Comparison of ENCODE assay signal across 1 cellular context in genomic region chr21:44428281-44428942, GRCh38.
TF ChIP-seq lines count a peak whose summit lies in the region.

No MANE protein-coding gene starts in this region.

TF ChIP-seq in GM23338, 12 proteins besides CTCF, POLR2A, EP300 and RAD21 (continued from another document):
- TF ChIP-seq, protein P1, sequence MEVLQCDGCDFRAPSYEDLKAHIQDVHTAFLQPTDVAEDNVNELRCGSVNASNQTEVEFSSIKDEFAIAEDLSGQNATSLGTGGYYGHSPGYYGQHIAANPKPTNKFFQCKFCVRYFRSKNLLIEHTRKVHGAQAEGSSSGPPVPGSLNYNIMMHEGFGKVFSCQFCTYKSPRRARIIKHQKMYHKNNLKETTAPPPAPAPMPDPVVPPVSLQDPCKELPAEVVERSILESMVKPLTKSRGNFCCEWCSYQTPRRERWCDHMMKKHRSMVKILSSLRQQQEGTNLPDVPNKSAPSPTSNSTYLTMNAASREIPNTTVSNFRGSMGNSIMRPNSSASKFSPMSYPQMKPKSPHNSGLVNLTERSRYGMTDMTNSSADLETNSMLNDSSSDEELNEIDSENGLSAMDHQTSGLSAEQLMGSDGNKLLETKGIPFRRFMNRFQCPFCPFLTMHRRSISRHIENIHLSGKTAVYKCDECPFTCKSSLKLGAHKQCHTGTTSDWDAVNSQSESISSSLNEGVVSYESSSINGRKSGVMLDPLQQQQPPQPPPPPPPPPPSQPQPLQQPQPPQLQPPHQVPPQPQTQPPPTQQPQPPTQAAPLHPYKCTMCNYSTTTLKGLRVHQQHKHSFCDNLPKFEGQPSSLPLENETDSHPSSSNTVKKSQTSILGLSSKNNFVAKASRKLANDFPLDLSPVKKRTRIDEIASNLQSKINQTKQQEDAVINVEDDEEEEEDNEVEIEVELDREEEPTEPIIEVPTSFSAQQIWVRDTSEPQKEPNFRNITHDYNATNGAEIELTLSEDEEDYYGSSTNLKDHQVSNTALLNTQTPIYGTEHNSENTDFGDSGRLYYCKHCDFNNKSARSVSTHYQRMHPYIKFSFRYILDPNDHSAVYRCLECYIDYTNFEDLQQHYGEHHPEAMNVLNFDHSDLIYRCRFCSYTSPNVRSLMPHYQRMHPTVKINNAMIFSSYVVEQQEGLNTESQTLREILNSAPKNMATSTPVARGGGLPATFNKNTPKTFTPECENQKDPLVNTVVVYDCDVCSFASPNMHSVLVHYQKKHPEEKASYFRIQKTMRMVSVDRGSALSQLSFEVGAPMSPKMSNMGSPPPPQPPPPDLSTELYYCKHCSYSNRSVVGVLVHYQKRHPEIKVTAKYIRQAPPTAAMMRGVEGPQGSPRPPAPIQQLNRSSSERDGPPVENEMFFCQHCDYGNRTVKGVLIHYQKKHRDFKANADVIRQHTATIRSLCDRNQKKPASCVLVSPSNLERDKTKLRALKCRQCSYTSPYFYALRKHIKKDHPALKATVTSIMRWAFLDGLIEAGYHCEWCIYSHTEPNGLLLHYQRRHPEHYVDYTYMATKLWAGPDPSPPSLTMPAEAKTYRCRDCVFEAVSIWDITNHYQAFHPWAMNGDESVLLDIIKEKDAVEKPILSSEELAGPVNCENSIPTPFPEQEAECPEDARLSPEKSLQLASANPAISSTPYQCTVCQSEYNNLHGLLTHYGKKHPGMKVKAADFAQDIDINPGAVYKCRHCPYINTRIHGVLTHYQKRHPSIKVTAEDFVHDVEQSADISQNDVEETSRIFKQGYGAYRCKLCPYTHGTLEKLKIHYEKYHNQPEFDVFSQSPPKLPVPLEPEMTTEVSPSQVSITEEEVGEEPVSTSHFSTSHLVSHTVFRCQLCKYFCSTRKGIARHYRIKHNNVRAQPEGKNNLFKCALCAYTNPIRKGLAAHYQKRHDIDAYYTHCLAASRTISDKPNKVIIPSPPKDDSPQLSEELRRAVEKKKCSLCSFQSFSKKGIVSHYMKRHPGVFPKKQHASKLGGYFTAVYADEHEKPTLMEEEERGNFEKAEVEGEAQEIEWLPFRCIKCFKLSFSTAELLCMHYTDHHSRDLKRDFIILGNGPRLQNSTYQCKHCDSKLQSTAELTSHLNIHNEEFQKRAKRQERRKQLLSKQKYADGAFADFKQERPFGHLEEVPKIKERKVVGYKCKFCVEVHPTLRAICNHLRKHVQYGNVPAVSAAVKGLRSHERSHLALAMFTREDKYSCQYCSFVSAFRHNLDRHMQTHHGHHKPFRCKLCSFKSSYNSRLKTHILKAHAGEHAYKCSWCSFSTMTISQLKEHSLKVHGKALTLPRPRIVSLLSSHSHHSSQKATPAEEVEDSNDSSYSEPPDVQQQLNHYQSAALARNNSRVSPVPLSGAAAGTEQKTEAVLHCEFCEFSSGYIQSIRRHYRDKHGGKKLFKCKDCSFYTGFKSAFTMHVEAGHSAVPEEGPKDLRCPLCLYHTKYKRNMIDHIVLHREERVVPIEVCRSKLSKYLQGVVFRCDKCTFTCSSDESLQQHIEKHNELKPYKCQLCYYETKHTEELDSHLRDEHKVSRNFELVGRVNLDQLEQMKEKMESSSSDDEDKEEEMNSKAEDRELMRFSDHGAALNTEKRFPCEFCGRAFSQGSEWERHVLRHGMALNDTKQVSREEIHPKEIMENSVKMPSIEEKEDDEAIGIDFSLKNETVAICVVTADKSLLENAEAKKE (CRISPR knock-in tag; IDR thresholded peaks at IDR 0.05), result no peak
- TF ChIP-seq ZNF114 (CRISPR knock-in tag; IDR thresholded peaks at IDR 0.05), result no peak
- no peak for TF ChIP-seq NANOG (IDR thresholded peaks at IDR 0.05; ENCODE audit: borderline replicate concordance)
- TF ChIP-seq JUNB (IDR thresholded peaks at IDR 0.05; ENCODE audit: unreplicated experiment), result no peak
- TF ChIP-seq POLR2AphosphoS5 (IDR thresholded peaks at IDR 0.05; ENCODE audit: low read depth), result no peak
- TF ChIP-seq, protein P2, sequence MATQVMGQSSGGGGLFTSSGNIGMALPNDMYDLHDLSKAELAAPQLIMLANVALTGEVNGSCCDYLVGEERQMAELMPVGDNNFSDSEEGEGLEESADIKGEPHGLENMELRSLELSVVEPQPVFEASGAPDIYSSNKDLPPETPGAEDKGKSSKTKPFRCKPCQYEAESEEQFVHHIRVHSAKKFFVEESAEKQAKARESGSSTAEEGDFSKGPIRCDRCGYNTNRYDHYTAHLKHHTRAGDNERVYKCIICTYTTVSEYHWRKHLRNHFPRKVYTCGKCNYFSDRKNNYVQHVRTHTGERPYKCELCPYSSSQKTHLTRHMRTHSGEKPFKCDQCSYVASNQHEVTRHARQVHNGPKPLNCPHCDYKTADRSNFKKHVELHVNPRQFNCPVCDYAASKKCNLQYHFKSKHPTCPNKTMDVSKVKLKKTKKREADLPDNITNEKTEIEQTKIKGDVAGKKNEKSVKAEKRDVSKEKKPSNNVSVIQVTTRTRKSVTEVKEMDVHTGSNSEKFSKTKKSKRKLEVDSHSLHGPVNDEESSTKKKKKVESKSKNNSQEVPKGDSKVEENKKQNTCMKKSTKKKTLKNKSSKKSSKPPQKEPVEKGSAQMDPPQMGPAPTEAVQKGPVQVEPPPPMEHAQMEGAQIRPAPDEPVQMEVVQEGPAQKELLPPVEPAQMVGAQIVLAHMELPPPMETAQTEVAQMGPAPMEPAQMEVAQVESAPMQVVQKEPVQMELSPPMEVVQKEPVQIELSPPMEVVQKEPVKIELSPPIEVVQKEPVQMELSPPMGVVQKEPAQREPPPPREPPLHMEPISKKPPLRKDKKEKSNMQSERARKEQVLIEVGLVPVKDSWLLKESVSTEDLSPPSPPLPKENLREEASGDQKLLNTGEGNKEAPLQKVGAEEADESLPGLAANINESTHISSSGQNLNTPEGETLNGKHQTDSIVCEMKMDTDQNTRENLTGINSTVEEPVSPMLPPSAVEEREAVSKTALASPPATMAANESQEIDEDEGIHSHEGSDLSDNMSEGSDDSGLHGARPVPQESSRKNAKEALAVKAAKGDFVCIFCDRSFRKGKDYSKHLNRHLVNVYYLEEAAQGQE (IDR thresholded peaks at IDR 0.05; ENCODE audit: unreplicated experiment), result no peak
- TF ChIP-seq ZNF331 (CRISPR knock-in tag; IDR thresholded peaks at IDR 0.05; ENCODE audit: low read depth), result no peak
- TF ChIP-seq EZH2 (IDR thresholded peaks at IDR 0.05; ENCODE audit: low read depth, unreplicated experiment), result no peak
- TF ChIP-seq, protein P3, sequence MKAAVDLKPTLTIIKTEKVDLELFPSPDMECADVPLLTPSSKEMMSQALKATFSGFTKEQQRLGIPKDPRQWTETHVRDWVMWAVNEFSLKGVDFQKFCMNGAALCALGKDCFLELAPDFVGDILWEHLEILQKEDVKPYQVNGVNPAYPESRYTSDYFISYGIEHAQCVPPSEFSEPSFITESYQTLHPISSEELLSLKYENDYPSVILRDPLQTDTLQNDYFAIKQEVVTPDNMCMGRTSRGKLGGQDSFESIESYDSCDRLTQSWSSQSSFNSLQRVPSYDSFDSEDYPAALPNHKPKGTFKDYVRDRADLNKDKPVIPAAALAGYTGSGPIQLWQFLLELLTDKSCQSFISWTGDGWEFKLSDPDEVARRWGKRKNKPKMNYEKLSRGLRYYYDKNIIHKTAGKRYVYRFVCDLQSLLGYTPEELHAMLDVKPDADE (IDR thresholded peaks at IDR 0.05), result no peak
